9 cellular contexts compared by ENCODE assay signal in genomic region chr7:105003275-105003674, GRCh38. TPM values are rescaled to one million over a fixed set of nuclear protein-coding genes. Genes with fewer than 3 reads are reported as not detected.
DNase-seq lines count a peak whose midpoint lies in the region; ATAC-seq and TF ChIP-seq lines count a peak whose summit lies in the region.
"Had no signal": no experiment of that assay in that cellular context is flagged by ENCODE, and none has a peak within 500 bp of the region (broad histone marks: within the 10 kb centered on the region; RNA-seq: fewer than 3 reads in every experiment).

No MANE protein-coding gene starts in this region.

- peak overlapping the region; percentile 71 for H3K4me3 Mint-ChIP-seq in T-helper 2 cell treated with Interferon-gamma antibody and Interleukin-4, amounts not matched to agents 5 μg/mL and 100 μg/mL, for 36 hours
- H3K4me3 Mint-ChIP-seq in natural killer cell treated with Interleukin-12 subunit alpha and Interleukin-12 subunit beta and Interleukin-15 and Interleukin-18, amount 100 ng/mL, for 72 hours: peak overlapping the region; percentile 67

- H3K27me3 ChIP-seq in dorsolateral prefrontal cortex: no peaks in the 10 kb centered on the region

- H3K27me3 Mint-ChIP-seq in T-helper 2 cell treated with Interferon-gamma antibody and Interleukin-4, amounts not matched to agents 5 μg/mL and 100 μg/mL, for 36 hours (ENCODE audit: low read depth): no peaks in the 10 kb centered on the region
- no peaks in the 10 kb centered on the region for H3K27me3 Mint-ChIP-seq in natural killer cell treated with Interleukin-12 subunit alpha and Interleukin-12 subunit beta and Interleukin-15 and Interleukin-18, amount 100 ng/mL, for 72 hours

- peak overlapping the region; percentile 80 for H3K27ac Mint-ChIP-seq in T-helper 2 cell treated with Interferon-gamma antibody and Interleukin-4, amounts not matched to agents 5 μg/mL and 100 μg/mL, for 36 hours
- H3K27ac Mint-ChIP-seq in natural killer cell treated with Interleukin-12 subunit alpha and Interleukin-12 subunit beta and Interleukin-15 and Interleukin-18, amount 100 ng/mL, for 72 hours: peak overlapping the region; percentile 72 to 84

- intact Hi-C loops in dorsolateral prefrontal cortex (cut with DNase I): no loop called here

- no peak for TF ChIP-seq CTCF in dorsolateral prefrontal cortex (IDR thresholded peaks at IDR 0.05 in 54 of 56, conservative IDR thresholded peaks at IDR 0.05 in 2 of 56; ENCODE audit: low read depth in 1 of 56, partially characterized antibody in 56 of 56)

- no peaks in the 10 kb centered on the region for H3K9me3 Mint-ChIP-seq in T-helper 2 cell treated with Interferon-gamma antibody and Interleukin-4, amounts not matched to agents 5 μg/mL and 100 μg/mL, for 36 hours
- no peaks in the 10 kb centered on the region for H3K9me3 Mint-ChIP-seq in natural killer cell treated with Interleukin-12 subunit alpha and Interleukin-12 subunit beta and Interleukin-15 and Interleukin-18, amount 100 ng/mL, for 72 hours

- H3K4me3 ChIP-seq in dorsolateral prefrontal cortex: peak overlapping the region in 25 of 59 donors; percentile 1 to 36 (median 19)

- H3K4me1 Mint-ChIP-seq in T-helper 2 cell treated with Interferon-gamma antibody and Interleukin-4, amounts not matched to agents 5 μg/mL and 100 μg/mL, for 36 hours (ENCODE audit: low read depth): peaks cover 62% of the 10 kb centered on the region
- peaks cover 51 to 71% of the 10 kb centered on the region in 2 donors for H3K4me1 Mint-ChIP-seq in natural killer cell treated with Interleukin-12 subunit alpha and Interleukin-12 subunit beta and Interleukin-15 and Interleukin-18, amount 100 ng/mL, for 72 hours (ENCODE audit: low read depth in 2 of 2)

- H3K36me3 Mint-ChIP-seq in T-helper 2 cell treated with Interferon-gamma antibody and Interleukin-4, amounts not matched to agents 5 μg/mL and 100 μg/mL, for 36 hours (ENCODE audit: low read depth): peaks cover 45% of the 10 kb centered on the region
- peaks cover 20% of the 10 kb centered on the region for H3K36me3 Mint-ChIP-seq in natural killer cell treated with Interleukin-12 subunit alpha and Interleukin-12 subunit beta and Interleukin-15 and Interleukin-18, amount 100 ng/mL, for 72 hours

- DNase-seq in GM04504 (ENCODE audit: low read depth): peak; percentile 68
- peak; percentile 35 for DNase-seq in T-helper 2 cell treated with Interferon-gamma antibody and Interleukin-4, amounts not matched to agents 5 μg/mL and 100 μg/mL, for 36 hours (ENCODE audit: low spot score)
- DNase-seq in dorsolateral prefrontal cortex: peak in 5 of 10 donors; percentile 45 to 69 (median 62)
- DNase-seq in natural killer cell treated with Interleukin-12 subunit alpha and Interleukin-12 subunit beta and Interleukin-15 and Interleukin-18, amount 100 ng/mL, for 72 hours (ENCODE audit: low spot score): no peak
- DNase-seq in cortex of kidney (lab: John Stamatoyannopoulos, UW): no peak
- no peak for DNase-seq in SIG-M5 treated with dmso at 0.1 percent for 504 hours (lab: John Stamatoyannopoulos, UW; ENCODE audit: unreplicated experiment)
- DNase-seq in foreskin melanocyte: no peak

- peak; percentile 63 to 82 for ATAC-seq in natural killer cell treated with Interleukin-12 subunit alpha and Interleukin-12 subunit beta and Interleukin-15 and Interleukin-18, amount 100 ng/mL, for 72 hours
- ATAC-seq in HG03175 (IDR thresholded peaks at IDR 0.05; ENCODE audit: unreplicated experiment): no peak

- H3K27ac ChIP-seq in dorsolateral prefrontal cortex: peak overlapping the region in 41 of 59 donors; percentile 3 to 77 (median 33)
- H3K27ac ChIP-seq: KMS-11 had no signal

RNA-seq across cellular contexts. Expression of gene KMT2E, which starts 10.7 kb away (rescaled TPM):
- total RNA-seq in dorsolateral prefrontal cortex: 100 to 1,000 TPM; 106 to 165 (median 137) TPM
- total RNA-seq in natural killer cell treated with Interleukin-12 subunit alpha and Interleukin-12 subunit beta and Interleukin-15 and Interleukin-18, amount 100 ng/mL, for 72 hours: 100 to 1,000 TPM; 152 to 172 TPM

Comparison
In these comparisons a context has a peak if more than half of its experiments do, and no peak if none do; other contexts are left out.
1. DNase-seq: peak in GM04504 (single experiment) and T-helper 2 cell treated with Interferon-gamma antibody and Interleukin-4, amounts not matched to agents 5 μg/mL and 100 μg/mL, for 36 hours (single experiment); none in natural killer cell treated with Interleukin-12 subunit alpha and Interleukin-12 subunit beta and Interleukin-15 and Interleukin-18, amount 100 ng/mL, for 72 hours (single experiment), cortex of kidney (single experiment), SIG-M5 treated with dmso at 0.1 percent for 504 hours (single experiment) and foreskin melanocyte (single experiment).